ENCODE assay signal across 1 cellular context in genomic region chr2:189762551-189763298, GRCh38.
TF ChIP-seq lines count a peak whose summit lies in the region.

TSS of gene OSGEPL1 (minus strand) at chr2:189762792. CDS start at chr2:189761640, 1,152 bp downstream.

TF ChIP-seq in K562, 482 proteins besides CTCF, POLR2A, EP300 and RAD21 (continued from another document and continues in another):
- TF ChIP-seq NRF1 (conservative IDR thresholded peaks at IDR 0.05 in 1 of 2, IDR thresholded peaks at IDR 0.05 in 1 of 2) (peak; percentile 79 to 83), SNAPC5 (CRISPR knock-in tag; IDR thresholded peaks at IDR 0.05) (no peak), MAX (CRISPR knock-in tag; IDR thresholded peaks at IDR 0.05) (peak; percentile 72), ZSCAN29 (IDR thresholded peaks at IDR 0.05) (no peak), USF1 (CRISPR knock-in tag; IDR thresholded peaks at IDR 0.05) (peak; percentile 89), BCLAF1 (IDR thresholded peaks at IDR 0.05; ENCODE audit: borderline replicate concordance in 1 of 2, control insufficient read depth in 1 of 2, low read depth in 2 of 2, low read length in 1 of 2) (peak in 1 of 2 experiments; percentile 83; a peak in 2 of 4 replicates), E2F4 (CRISPR knock-in tag; IDR thresholded peaks at IDR 0.05; ENCODE audit: low read depth) (no peak), AFF1 (IDR thresholded peaks at IDR 0.05; ENCODE audit: low read depth in 1 of 2, partially characterized antibody in 2 of 2) (no peak), ETS1 (conservative IDR thresholded peaks at IDR 0.05; ENCODE audit: control insufficient read depth, low read depth, low read length) (no peak; the same call in 1 of the 2 replicates), MEIS2 (IDR thresholded peaks at IDR 0.05; ENCODE audit: partially characterized antibody) (peak; percentile 29), CTBP1 (IDR thresholded peaks at IDR 0.05; ENCODE audit: borderline replicate concordance) (peak; percentile 83), KDM1A (IDR thresholded peaks at IDR 0.05) (no peak), CEBPG (CRISPR knock-in tag; IDR thresholded peaks at IDR 0.05) (no peak), CEBPG (tag; conservative IDR thresholded peaks at IDR 0.05 in 1 of 2, IDR thresholded peaks at IDR 0.05 in 1 of 2) (peak in 1 of 2 experiments; percentile 21; a peak in 1 of 4 replicates), PYGO2 (tag; IDR thresholded peaks at IDR 0.05) (no peak), MAZ (CRISPR knock-in tag; conservative IDR thresholded peaks at IDR 0.05 in 1 of 2, IDR thresholded peaks at IDR 0.05 in 1 of 2) (0 out of 4 replicates have a peak, but pooled peaks of 1 of the 2 experiments have one; percentile 40), ZNF274 (IDR thresholded peaks at IDR 0.05; ENCODE audit: borderline replicate concordance, low read depth, low read length) (no peak), ZNF449 (CRISPR knock-in tag; IDR thresholded peaks at IDR 0.05) (no peak), NR1H2 (CRISPR knock-in tag; IDR thresholded peaks at IDR 0.05) (0 out of 2 replicates have a peak, but pooled peaks have one; percentile 33), BMI1 (IDR thresholded peaks at IDR 0.05; ENCODE audit: low read length) (no peak), KDM5B (IDR thresholded peaks at IDR 0.05; ENCODE audit: insufficient replicate concordance, low read depth, low read length) (peak; percentile 70), ZNF764 (CRISPR knock-in tag; IDR thresholded peaks at IDR 0.05; ENCODE audit: low read depth) (no peak), ZNF277 (CRISPR knock-in tag; IDR thresholded peaks at IDR 0.05; ENCODE audit: borderline replicate concordance) (no peak), ZBTB2 (IDR thresholded peaks at IDR 0.05) (no peak), ZNF384 (IDR thresholded peaks at IDR 0.05; ENCODE audit: low read depth, low read length) (peak; percentile 78), EP400 (IDR thresholded peaks at IDR 0.05) (peak; percentile 81), MLX (CRISPR knock-in tag; conservative IDR thresholded peaks at IDR 0.05) (no peak), TFAM (CRISPR knock-in tag; conservative IDR thresholded peaks at IDR 0.05) (no peak), MTA1 (IDR thresholded peaks at IDR 0.05; ENCODE audit: borderline replicate concordance) (peak; percentile 80), BRD4 (IDR thresholded peaks at IDR 0.05) (no peak), DNMT1 (IDR thresholded peaks at IDR 0.05) (no peak), ZNF347 (CRISPR knock-in tag; IDR thresholded peaks at IDR 0.05; ENCODE audit: low read depth) (no peak), RCOR1 (IDR thresholded peaks at IDR 0.05; ENCODE audit: borderline replicate concordance in 1 of 2, low read depth in 2 of 2, low read length in 2 of 2) (peak in 1 of 2 experiments; percentile 23; a peak in 1 of 4 replicates), BHLHE40 (IDR thresholded peaks at IDR 0.05; ENCODE audit: low read length) (peak; percentile 56; the same call in 1 of the 2 replicates), GATAD2B (IDR thresholded peaks at IDR 0.05; ENCODE audit: borderline replicate concordance) (no peak), PML (IDR thresholded peaks at IDR 0.05; ENCODE audit: low read length) (peak; percentile 40), MED1 (CRISPR knock-in tag; IDR thresholded peaks at IDR 0.05; ENCODE audit: borderline replicate concordance) (no peak), JUN (IDR thresholded peaks at IDR 0.05; ENCODE audit: borderline replicate concordance, low read depth, low read length) (peak; percentile 48), JUN (CRISPR knock-in tag; IDR thresholded peaks at IDR 0.05; ENCODE audit: borderline replicate concordance) (no peak), CBX8 (IDR thresholded peaks at IDR 0.05; ENCODE audit: borderline replicate concordance, extremely low read depth, low read depth, low read length, poor library complexity, severe bottlenecking) (no peak), HDAC2 (IDR thresholded peaks at IDR 0.05) (peak; percentile 49; the same call in 1 of the 2 replicates), ZNF444 (CRISPR knock-in tag; IDR thresholded peaks at IDR 0.05) (no peak), BCL6 (CRISPR knock-in tag; IDR thresholded peaks at IDR 0.05) (no peak), DACH1 (IDR thresholded peaks at IDR 0.05; ENCODE audit: partially characterized antibody) (no peak), C11orf30 (IDR thresholded peaks at IDR 0.05; ENCODE audit: low read depth) (peak; percentile 83), NCOA1 (IDR thresholded peaks at IDR 0.05; ENCODE audit: low read depth) (peak; percentile 79; the same call in 1 of the 2 replicates), ZFPM2 (CRISPR knock-in tag; IDR thresholded peaks at IDR 0.05) (no peak), PHF8 (IDR thresholded peaks at IDR 0.05; ENCODE audit: borderline replicate concordance, low read length) (peak; percentile 79; the same call in 1 of the 2 replicates), CBFB (CRISPR knock-in tag; IDR thresholded peaks at IDR 0.05) (no peak), SIX5 (IDR thresholded peaks at IDR 0.05; ENCODE audit: borderline replicate concordance in 1 of 2, insufficient read depth in 1 of 2, low read depth in 1 of 2, low read length in 2 of 2) (no peak), JUND (IDR thresholded peaks at IDR 0.05; ENCODE audit: borderline replicate concordance, low read depth, low read length) (peak; percentile 89), JUND (tag; IDR thresholded peaks at IDR 0.05; ENCODE audit: borderline replicate concordance, low read depth, low read length) (peak; percentile 86; the same call in 2 of the 3 replicates), ZKSCAN3 (CRISPR knock-in tag; IDR thresholded peaks at IDR 0.05) (no peak), CBX1 (IDR thresholded peaks at IDR 0.05; ENCODE audit: low read depth) (peak; percentile 39; the same call in 1 of the 2 replicates)
